8 cellular contexts compared by ENCODE assay signal in genomic region chr3:64686446-64686908, GRCh38. TPM values are rescaled to one million over a fixed set of nuclear protein-coding genes. Genes with fewer than 3 reads are reported as not detected.
A peak's percentile ranks its signal among the peaks of the same experiment; 100 is the strongest.
DNase-seq lines count a peak whose midpoint lies in the region; ATAC-seq and TF ChIP-seq lines count a peak whose summit lies in the region.

No MANE protein-coding gene starts in this region.

- TF ChIP-seq EP300 in gastroesophageal sphincter (IDR thresholded peaks at IDR 0.05): no peak

- H3K36me3 ChIP-seq in SJSA1: peaks cover 3% of the 10 kb centered on the region; the same call in 1 of the 2 replicates
- H3K36me3 ChIP-seq in gastroesophageal sphincter: no peaks in the 10 kb centered on the region
- peaks cover 0 to 5% of the 10 kb centered on the region in 2 experiments for H3K36me3 ChIP-seq in trophoblast cell (ENCODE audit: control insufficient read depth in 1 of 2, insufficient read depth in 2 of 2, low read length in 2 of 2)

- H3K4me3 ChIP-seq in SJSA1 (peak overlapping the region; percentile 50), gastroesophageal sphincter (peak overlapping the region; percentile 75 to 77), trophoblast cell (ENCODE audit: low read depth, low read length) (peak overlapping the region; percentile 84)

- peak overlapping the region; percentile 70 for H3K9ac ChIP-seq in trophoblast cell (ENCODE audit: low read length)

- H3K9me3 ChIP-seq in SJSA1 (replicated peaks): no peaks in the 10 kb centered on the region
- no peaks in the 10 kb centered on the region for H3K9me3 ChIP-seq in gastroesophageal sphincter
- H3K9me3 ChIP-seq in trophoblast cell (ENCODE audit: insufficient read depth, low read depth, low read length): no peaks in the 10 kb centered on the region

- peaks cover 15% of the 10 kb centered on the region for H3K79me2 ChIP-seq in trophoblast cell (ENCODE audit: control insufficient read depth, insufficient read depth, low read length, poor library complexity)

- no peak for TF ChIP-seq CTCF in gastroesophageal sphincter (IDR thresholded peaks at IDR 0.05)

- peak overlapping the region; percentile 74 for H4K8ac ChIP-seq in trophoblast cell (ENCODE audit: low read depth, low read length)

- H3K4ac ChIP-seq in trophoblast cell (ENCODE audit: low read depth, low read length): peak overlapping the region; percentile 16

- peak overlapping the region; percentile 6 for H3K14ac ChIP-seq in trophoblast cell (ENCODE audit: low read length)

- DNase-seq in SJSA1 (ENCODE audit: low read depth in 1 of 2, low spot score in 2 of 2) (peak in 1 of 2 experiments; percentile 48), trophoblast cell (peak in 1 of 2 donors; percentile 15), midbrain (lab: John Stamatoyannopoulos, UW) (no peak)

- peak overlapping the region; percentile 79 for H3K18ac ChIP-seq in trophoblast cell (ENCODE audit: low read length)

- no peak overlapping the region for H3K23ac ChIP-seq in trophoblast cell (ENCODE audit: low read length)

- peak overlapping the region; percentile 2 for H2BK12ac ChIP-seq in trophoblast cell (ENCODE audit: low read length)

- ATAC-seq in GM19463 (IDR thresholded peaks at IDR 0.05; ENCODE audit: unreplicated experiment): peak; percentile 38
- peak; percentile 1 for ATAC-seq in gastroesophageal sphincter
- no peak for ATAC-seq in HG03565 (IDR thresholded peaks at IDR 0.05; ENCODE audit: unreplicated experiment)
- ATAC-seq in GM21825 (IDR thresholded peaks at IDR 0.05; ENCODE audit: unreplicated experiment): no peak
- no peak for ATAC-seq in HG03045 (IDR thresholded peaks at IDR 0.05; ENCODE audit: unreplicated experiment)

- no peaks in the 10 kb centered on the region for H3K27me3 ChIP-seq in SJSA1 (replicated peaks)
- H3K27me3 ChIP-seq in gastroesophageal sphincter: no peaks in the 10 kb centered on the region
- H3K27me3 ChIP-seq in trophoblast cell (ENCODE audit: insufficient read depth, low read length): no peaks in the 10 kb centered on the region

- peak overlapping the region; percentile 51 for H2BK5ac ChIP-seq in trophoblast cell (ENCODE audit: low read depth, low read length, poor library complexity)

- peak overlapping the region; percentile 5 for H2BK120ac ChIP-seq in trophoblast cell (ENCODE audit: insufficient read depth, low read length, poor library complexity)

- H3K79me1 ChIP-seq in trophoblast cell (ENCODE audit: low read length): peaks cover 30% of the 10 kb centered on the region

- H3K27ac ChIP-seq in SJSA1 (peak overlapping the region; percentile 55), gastroesophageal sphincter (peak overlapping the region; percentile 92 to 96 (median 94)), trophoblast cell (ENCODE audit: low read depth, low read length) (peak overlapping the region; percentile 96)

- peak overlapping the region; percentile 30 for H4K91ac ChIP-seq in trophoblast cell (ENCODE audit: low read depth, low read length)

- H4K12ac ChIP-seq in trophoblast cell (ENCODE audit: low read depth, low read length): no peak overlapping the region

- H2AFZ ChIP-seq in trophoblast cell (ENCODE audit: insufficient read depth, low read length, poor library complexity): peak overlapping the region; percentile 3

- peaks cover 10% of the 10 kb centered on the region; the same call in 1 of the 2 replicates for H3K4me1 ChIP-seq in SJSA1 (replicated peaks)
- peaks cover 0 to 49% (median 0%) of the 10 kb centered on the region in 3 donors for H3K4me1 ChIP-seq in gastroesophageal sphincter
- peaks cover 11 to 15% of the 10 kb centered on the region in 2 experiments for H3K4me1 ChIP-seq in trophoblast cell (ENCODE audit: control insufficient read depth in 1 of 2, insufficient read depth in 2 of 2, low read length in 2 of 2)

- no peak overlapping the region for H2AK5ac ChIP-seq in trophoblast cell (ENCODE audit: low read length)

- 0% methylated on average over 5 to 18 of the region's 31 CpGs for WGBS in gastroesophageal sphincter (ENCODE audit: low coverage in 1 of 2), 2 donors
- WGBS in trophoblast cell (ENCODE audit: extremely low coverage, insufficient coverage, insufficient read length): no CpG with 5 or more reads among the region's 31 CpGs

- no peak for TF ChIP-seq POLR2A in gastroesophageal sphincter (IDR thresholded peaks at IDR 0.05)

- H3K4me2 ChIP-seq in trophoblast cell (ENCODE audit: low read length): peak overlapping the region; percentile 94

RNA-seq across cellular contexts. Expression of gene ADAMTS9, which starts 1.3 kb away (rescaled TPM):
- total RNA-seq in SJSA1 (2014; rRNA removed; shearing (Covaris generic)): 4.0 and 5.6 TPM in 2 replicates
- total RNA-seq in gastroesophageal sphincter: 100 to 1,000 TPM in 1 of 4 donors, 10 to 100 TPM in 3; 30.7 to 102 (median 48.3) TPM
- polyA plus RNA-seq in trophoblast cell (2013): 30.9 and 33.2 TPM in 2 replicates

Comparison
In these comparisons a context has a peak if more than half of its experiments do, and no peak if none do; other contexts are left out.
1. ATAC-seq: peak in GM19463 (single experiment) and gastroesophageal sphincter (single experiment); none in HG03565 (single experiment), GM21825 (single experiment) and HG03045 (single experiment).
2. Peak in every context shown above with its lines, with median percentiles within 50 percentile points of each other: H3K27ac ChIP-seq and H3K4me3 ChIP-seq.